Comparison of ENCODE assay signal across 8 cellular contexts in the genomic region with DNA sequence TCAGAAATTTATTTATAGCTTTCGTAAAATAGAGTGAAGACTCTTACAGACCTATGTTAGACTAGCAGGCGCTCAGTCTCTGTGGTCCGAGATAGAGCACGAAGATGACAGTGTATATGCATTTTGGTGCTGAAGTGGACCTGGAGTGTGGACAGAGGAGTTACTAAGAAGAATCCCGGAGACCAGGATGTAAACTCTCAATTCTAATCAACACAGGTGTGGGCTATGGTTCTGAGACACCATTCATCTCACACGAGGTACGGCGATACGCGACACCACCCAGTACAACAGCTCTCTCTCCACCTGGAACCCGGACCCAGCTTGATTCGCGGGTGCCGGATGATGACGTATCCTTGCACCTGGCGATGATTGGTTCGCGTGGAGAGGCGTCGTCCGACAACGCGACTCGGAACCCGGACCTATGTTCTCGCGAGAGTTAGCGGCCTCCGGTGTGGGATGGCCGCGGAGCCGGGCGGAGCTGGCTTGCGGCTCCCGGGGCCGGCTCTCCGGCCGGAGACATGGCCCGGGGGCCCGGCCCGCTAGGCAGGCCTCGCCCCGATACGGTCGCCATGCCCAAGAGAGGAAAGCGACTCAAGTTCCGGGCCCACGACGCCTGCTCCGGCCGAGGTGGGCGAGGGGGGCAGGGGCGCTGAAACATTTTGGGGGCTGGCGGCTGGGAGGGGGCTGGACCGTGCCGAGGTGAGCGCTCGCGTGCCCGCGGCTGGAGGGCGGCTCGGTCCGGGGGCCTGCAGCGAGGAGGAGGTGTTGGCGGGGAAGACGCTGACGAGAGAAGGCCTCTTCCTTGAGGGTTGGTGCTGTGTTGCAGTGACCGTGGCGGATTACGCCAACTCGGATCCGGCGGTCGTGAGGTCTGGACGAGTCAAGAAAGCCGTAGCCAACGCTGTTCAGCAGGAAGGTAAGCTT. TPM values are rescaled to one million over a fixed set of nuclear protein-coding genes. Genes with fewer than 3 reads are reported as not detected.
A peak's percentile ranks its signal among the peaks of the same experiment; 100 is the strongest.
DNase-seq lines count a peak whose midpoint lies in the region; ATAC-seq and TF ChIP-seq lines count a peak whose summit lies in the region.

TMEM183A (plus strand) TSS at position 427 of the 924 bp plus-strand sequence; CDS start at position 519, 92 bp downstream.

- H3K27ac Mint-ChIP-seq in endothelial cell (ENCODE audit: unreplicated experiment) (peak within 1 kb of the TSS; percentile 98), mesothelial cell of epicardium (peak within 1 kb of the TSS; percentile 99)

- in situ Hi-C loops in Caki2 (cut with HindIII; ENCODE audit: low pct_unique_long_range_greater_than_20kb, low sequenced_read_pairs) = no loop called here

- H4K20me1 ChIP-seq in OCI-LY3 (ENCODE audit: insufficient read depth, low read length) = no peaks in the 10 kb centered on the region

- H3K4me3 ChIP-seq in OCI-LY3 (ENCODE audit: low read length) = peak within 1 kb of the TSS; percentile 87

- H3K9ac ChIP-seq in OCI-LY3 (ENCODE audit: low read length) = peak within 1 kb of the TSS; percentile 83

- TF ChIP-seq CTCF in OCI-LY3 (IDR thresholded peaks at IDR 0.05; ENCODE audit: low read depth, low read length) (no peak), endothelial cell (IDR thresholded peaks at IDR 0.05; ENCODE audit: unreplicated experiment) (no peak), mesothelial cell of epicardium (IDR thresholded peaks at IDR 0.05; ENCODE audit: unreplicated experiment) (no peak)

- peak within 1 kb of the TSS; percentile 87 for H2AFZ ChIP-seq in OCI-LY3 (ENCODE audit: low read depth, low read length)

- H3K4me1 ChIP-seq in OCI-LY3 (ENCODE audit: low read length) = peaks cover 12% of the 10 kb centered on the region

- H3K9me3 ChIP-seq in OCI-LY3 (ENCODE audit: insufficient read depth, low read length) = no peaks in the 10 kb centered on the region

- peaks cover 36% of the 10 kb centered on the region for H3K79me2 ChIP-seq in OCI-LY3 (ENCODE audit: low read length)

- peaks cover 20% of the 10 kb centered on the region for H3K36me3 ChIP-seq in OCI-LY3 (replicated peaks; ENCODE audit: low read depth, low read length)

- no peaks in the 10 kb centered on the region for H3K27me3 ChIP-seq in OCI-LY3 (ENCODE audit: low read depth, low read length)

- peak; percentile 95 for DNase-seq in Caki2 (ENCODE audit: low read depth)
- peak; percentile 89 for DNase-seq in HuH-7 (ENCODE audit: low spot score)
- DNase-seq in activated CD8-positive, alpha-beta memory T cell treated with anti-CD3 and anti-CD28 coated beads, Interleukin-2, amount 50 U/mL, for 48 hours = peak; percentile 95
- DNase-seq in endothelial cell (ENCODE audit: low spot score) = peak; percentile 94
- DNase-seq in mesothelial cell of epicardium (ENCODE audit: low spot score in 2 of 2, unreplicated experiment in 2 of 2) = peak; percentile 91 to 94
- peak; percentile 91 to 93 for DNase-seq in stimulated activated CD8-positive, alpha-beta memory T cell treated with anti-CD3 and anti-CD28 coated beads, Interleukin-15, amount 100 ng/mL, for 48 hours (ENCODE audit: low read depth in 2 of 2)

- H3K27me3 Mint-ChIP-seq in endothelial cell (ENCODE audit: unreplicated experiment) = peaks cover 8% of the 10 kb centered on the region
- H3K27me3 Mint-ChIP-seq in mesothelial cell of epicardium (ENCODE audit: low read depth) = no peaks in the 10 kb centered on the region

- peak within 1 kb of the TSS; percentile 88 for H3K4me2 ChIP-seq in OCI-LY3 (ENCODE audit: low read length)

- ATAC-seq in GM21447 (IDR thresholded peaks at IDR 0.05; ENCODE audit: unreplicated experiment) = peak; percentile 90

- peak within 1 kb of the TSS; percentile 66 for H3K27ac ChIP-seq in OCI-LY3 (ENCODE audit: low read length)

- H3K4me3 Mint-ChIP-seq in endothelial cell (ENCODE audit: unreplicated experiment) (peak within 1 kb of the TSS; percentile 97), mesothelial cell of epicardium (peak within 1 kb of the TSS; percentile 95)

- H3K9me3 Mint-ChIP-seq in endothelial cell (ENCODE audit: unreplicated experiment) = no peaks in the 10 kb centered on the region
- H3K9me3 Mint-ChIP-seq in mesothelial cell of epicardium = peaks cover 7% of the 10 kb centered on the region

- H3K36me3 Mint-ChIP-seq in endothelial cell (ENCODE audit: low read depth, unreplicated experiment) (peaks cover 17% of the 10 kb centered on the region), mesothelial cell of epicardium (peaks cover 13% of the 10 kb centered on the region)

- H3K4me1 Mint-ChIP-seq in endothelial cell (ENCODE audit: unreplicated experiment) (peaks cover 22% of the 10 kb centered on the region), mesothelial cell of epicardium (peaks cover 18% of the 10 kb centered on the region)

RNA-seq across cellular contexts. Expression of gene TMEM183A, which starts in this region (rescaled TPM):
- 122 and 126 TPM in 2 replicates for total RNA-seq in Caki2 (2014; rRNA removed; shearing (Covaris generic); ENCODE audit: low replicate concordance)
- 65.5 TPM for total RNA-seq in endothelial cell (ENCODE audit: unreplicated experiment)
- total RNA-seq in mesothelial cell of epicardium = 58.4 to 64.5 TPM (median 64.0 TPM) in 3 replicates

Comparison
In these comparisons a context has a peak if more than half of its experiments do, and no peak if none do; other contexts are left out.
1. Peak in every context shown above with its lines: DNase-seq, ATAC-seq, H3K4me3 ChIP-seq and H3K27ac ChIP-seq.